Comparison of ENCODE assay signal across 25 cellular contexts in the genomic region with DNA sequence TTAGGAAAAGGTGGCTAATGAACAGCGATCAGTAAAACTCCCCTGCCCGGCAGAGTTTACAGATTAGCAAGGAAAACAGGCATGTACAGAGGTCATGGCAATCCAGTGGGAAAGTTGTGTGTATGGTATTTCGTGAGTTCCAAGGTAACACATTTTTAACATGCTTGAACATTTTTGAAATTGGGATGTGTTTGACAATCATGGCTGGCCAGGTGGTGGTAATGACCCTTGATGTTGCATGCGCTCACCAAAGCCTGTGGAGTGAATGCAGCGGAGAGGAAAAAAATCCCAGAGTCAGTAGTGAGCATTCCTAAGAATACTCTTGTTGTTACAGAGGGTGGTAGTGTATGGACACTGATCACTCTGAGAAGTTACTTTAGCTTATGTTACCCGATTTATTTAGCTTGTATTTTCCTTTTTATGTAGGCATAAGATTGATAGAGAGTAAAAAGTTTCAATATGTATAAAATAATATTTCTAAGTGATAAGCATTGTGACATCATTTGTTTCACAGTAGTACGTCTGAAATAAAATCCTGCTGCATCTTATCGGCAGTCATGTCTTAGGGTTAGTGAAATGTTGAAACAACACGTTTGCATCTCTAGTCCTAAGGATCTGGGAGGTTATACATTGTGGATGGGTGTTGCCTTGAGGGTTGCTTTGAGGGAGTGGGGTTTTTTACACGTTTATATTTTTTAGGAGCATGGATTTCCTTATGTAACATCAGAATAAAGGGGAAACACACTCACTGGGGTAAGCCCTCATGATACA. TPM values are rescaled to one million over a fixed set of nuclear protein-coding genes. Genes with fewer than 3 reads are reported as not detected.
DNase-seq lines count a peak whose midpoint lies in the region; ATAC-seq and TF ChIP-seq lines count a peak whose summit lies in the region.
"Had no signal": no experiment of that assay in that cellular context is flagged by ENCODE, and none has a peak within 500 bp of the region (broad histone marks: within the 10 kb centered on the region; RNA-seq: fewer than 3 reads in every experiment).

No MANE protein-coding gene starts in this region.

- H3K18ac ChIP-seq in H9 (ENCODE audit: insufficient read length, low read depth, low read length), result no peak overlapping the region

- peaks cover 33% of the 10 kb centered on the region for H3K36me3 Mint-ChIP-seq in Calu3 (ENCODE audit: insufficient read depth, unreplicated experiment)
- H3K36me3 Mint-ChIP-seq in WTC11, result peaks cover 4% of the 10 kb centered on the region; the same call in 1 of the 2 replicates
- peaks cover 4 to 9% (median 4%) of the 10 kb centered on the region in 3 experiments; a peak in 6 of 7 replicates for H3K36me3 Mint-ChIP-seq in H9 (ENCODE audit: insufficient read depth in 1 of 3, low read depth in 3 of 3)
- H3K36me3 Mint-ChIP-seq: CD4-positive, CD25-positive, alpha-beta regulatory T cell; stimulated activated effector memory CD8-positive, alpha-beta T cell treated with anti-CD3 and anti-CD28 coated beads, Interleukin-12 subunit alpha, Interleukin-12 subunit beta, amount 100 ng/mL, for 72 hours had no signal

- H4K8ac ChIP-seq in H9 (replicated peaks; ENCODE audit: insufficient read length, low read depth, low read length), result no peak overlapping the region

- peaks cover 0 to 2% (median 0%) of the 10 kb centered on the region in 4 donors for H3K36me3 ChIP-seq in liver (ENCODE audit: control insufficient read depth in 4 of 4, insufficient read depth in 3 of 4, low read depth in 1 of 4, low read length in 3 of 4)
- H3K36me3 ChIP-seq in psoas muscle (ENCODE audit: insufficient read depth in 1 of 2, low read depth in 1 of 2), result no peaks in the 10 kb centered on the region
- H3K36me3 ChIP-seq: adrenal gland, Peyer's patch, thoracic aorta had no signal

- WGBS in liver, result 73% methylated on average over 10 of the region's 10 CpGs
- 67 to 83% (median 67%) methylated on average over 10 of the region's 10 CpGs for WGBS in psoas muscle, 3 donors
- no CpG with 5 or more reads among the region's 10 CpGs for WGBS in H9 (ENCODE audit: extremely low coverage, insufficient read length, low lambda C conversion rate)

- no peak overlapping the region for H2BK15ac ChIP-seq in H9 (ENCODE audit: low read depth, low read length)

- intact Hi-C loops in Calu3 (cut with micrococcal nuclease; ENCODE audit: unreplicated experiment) (loop anchor here (10.0 kb wide), 1 partner anchor 202 kb away; no protein-coding TSS in a partner anchor), psoas muscle (cut with DNase I) (no loop called here)

- H2BK12ac ChIP-seq in H9 (ENCODE audit: insufficient read length, low read depth, low read length), result no peak overlapping the region

- TF ChIP-seq RAD21 in liver (IDR thresholded peaks at IDR 0.05), result no peak

- ATAC-seq in WTC11 (no peak), psoas muscle (no peak), HG03342 (IDR thresholded peaks at IDR 0.05; ENCODE audit: unreplicated experiment) (no peak)
- ATAC-seq: stimulated activated effector memory CD8-positive, alpha-beta T cell treated with anti-CD3 and anti-CD28 coated beads, Interleukin-12 subunit alpha, Interleukin-12 subunit beta, amount 100 ng/mL, for 72 hours; T-helper 17 cell had no signal

- POLR2A ChIA-PET in WTC11 (lab: Charles Lee), result no interaction called here

- H3K4me3 ChIP-seq in liver (ENCODE audit: low read depth in 1 of 3, low read length in 3 of 3), result no peak overlapping the region
- H3K4me3 ChIP-seq in psoas muscle, result no peak overlapping the region
- H3K4me3 ChIP-seq: adrenal gland, GM23248, Peyer's patch, SJSA1, thoracic aorta had no signal

- H3K27me3 ChIP-seq in liver (ENCODE audit: control insufficient read depth in 4 of 4, insufficient read depth in 4 of 4, low read length in 3 of 4) (no peaks in the 10 kb centered on the region), psoas muscle (ENCODE audit: insufficient read depth in 3 of 3, low read length in 2 of 3) (no peaks in the 10 kb centered on the region), H9 (ENCODE audit: insufficient read depth, low read length) (peaks cover 10% of the 10 kb centered on the region; the same call in 1 of the 2 replicates)
- H3K27me3 ChIP-seq: adrenal gland, Peyer's patch, SJSA1 had no signal

- H3K4me1 ChIP-seq in liver (ENCODE audit: control insufficient read depth in 4 of 4, insufficient read depth in 4 of 4, low read length in 3 of 4) (peaks cover 9 to 33% (median 13%) of the 10 kb centered on the region in 4 donors), psoas muscle (peaks cover 92% of the 10 kb centered on the region), H9 (ENCODE audit: insufficient read depth, low read length) (peaks cover 47% of the 10 kb centered on the region)

- H4K5ac ChIP-seq in H9 (ENCODE audit: insufficient read length, low read depth, low read length), result no peak overlapping the region

- H2BK120ac ChIP-seq in H9 (ENCODE audit: low read depth, low read length, poor library complexity, severe bottlenecking), result no peak overlapping the region

- H3K9ac ChIP-seq in liver (ENCODE audit: low read depth in 1 of 2, low read length in 2 of 2) (peak overlapping the region in 1 of 2 donors; percentile 10), H9 (ENCODE audit: extremely low read depth, insufficient read length, low read length) (no peak overlapping the region)
- H3K9ac ChIP-seq: GM23248 had no signal

- H3K9me3 Mint-ChIP-seq in Calu3 (ENCODE audit: low read depth, unreplicated experiment), result no peaks in the 10 kb centered on the region
- no peaks in the 10 kb centered on the region for H3K9me3 Mint-ChIP-seq in WTC11
- no peaks in the 10 kb centered on the region for H3K9me3 Mint-ChIP-seq in H9
- H3K9me3 Mint-ChIP-seq: stimulated activated effector memory CD8-positive, alpha-beta T cell treated with anti-CD3 and anti-CD28 coated beads, Interleukin-12 subunit alpha, Interleukin-12 subunit beta, amount 100 ng/mL, for 72 hours had no signal

- H3K79me2 ChIP-seq in H9 (ENCODE audit: insufficient read depth, low read length), result peaks cover 34% of the 10 kb centered on the region; the same call in 1 of the 2 replicates

- H3K4me3 Mint-ChIP-seq in Calu3 (ENCODE audit: low read depth, unreplicated experiment), result peak overlapping the region; percentile 6
- 0 out of 2 replicates have a peak overlapping the region, but pooled peaks have one; percentile 20 for H3K4me3 Mint-ChIP-seq in WTC11
- H3K4me3 Mint-ChIP-seq in H9, result peak overlapping the region in 1 of 2 experiments; percentile 34; a peak in 2 of 5 replicates
- H3K4me3 Mint-ChIP-seq: CD4-positive, CD25-positive, alpha-beta regulatory T cell; stimulated activated effector memory CD8-positive, alpha-beta T cell treated with anti-CD3 and anti-CD28 coated beads, Interleukin-12 subunit alpha, Interleukin-12 subunit beta, amount 100 ng/mL, for 72 hours; T-helper 17 cell had no signal

- H3K23me2 ChIP-seq in H9 (ENCODE audit: insufficient read length, low read depth, low read length, poor library complexity, severe bottlenecking), result no peaks in the 10 kb centered on the region

- H3K9me3 ChIP-seq in liver (ENCODE audit: control insufficient read depth in 4 of 4, low read length in 3 of 4) (no peaks in the 10 kb centered on the region), psoas muscle (no peaks in the 10 kb centered on the region), H9 (ENCODE audit: control insufficient read depth, low read depth, low read length) (no peaks in the 10 kb centered on the region)
- H3K9me3 ChIP-seq: adrenal gland, Peyer's patch, SJSA1, thoracic aorta had no signal

- no peak overlapping the region for H3K4ac ChIP-seq in H9 (ENCODE audit: low read depth, low read length)

- H3K4me1 Mint-ChIP-seq in Calu3 (ENCODE audit: low read depth, unreplicated experiment) (peaks cover 91% of the 10 kb centered on the region), WTC11 (peaks cover 98% of the 10 kb centered on the region), H9 (peaks cover 93 to 95% of the 10 kb centered on the region in 2 experiments)
- H3K4me1 Mint-ChIP-seq: stimulated activated effector memory CD8-positive, alpha-beta T cell treated with anti-CD3 and anti-CD28 coated beads, Interleukin-12 subunit alpha, Interleukin-12 subunit beta, amount 100 ng/mL, for 72 hours had no signal

- H3K27ac Mint-ChIP-seq in Calu3 (ENCODE audit: unreplicated experiment) (peak overlapping the region; percentile 28), WTC11 (no peak overlapping the region), H9 (peak overlapping the region in 1 of 3 experiments; percentile 98; a peak in 3 of 7 replicates)
- H3K27ac Mint-ChIP-seq: CD4-positive, CD25-positive, alpha-beta regulatory T cell; stimulated activated effector memory CD8-positive, alpha-beta T cell treated with anti-CD3 and anti-CD28 coated beads, Interleukin-12 subunit alpha, Interleukin-12 subunit beta, amount 100 ng/mL, for 72 hours; T-helper 17 cell had no signal

- TF ChIP-seq CTCF in Calu3 (IDR thresholded peaks at IDR 0.05; ENCODE audit: unreplicated experiment), result no peak
- TF ChIP-seq CTCF in WTC11 (IDR thresholded peaks at IDR 0.05), result no peak
- TF ChIP-seq CTCF in liver (IDR thresholded peaks at IDR 0.05; ENCODE audit: low read depth, low read length, missing input control), result no peak
- no peak for TF ChIP-seq CTCF in psoas muscle (IDR thresholded peaks at IDR 0.05)
- TF ChIP-seq CTCF in H9 (conservative IDR thresholded peaks at IDR 0.05), result no peak

- no peak overlapping the region for H2AK5ac ChIP-seq in H9 (ENCODE audit: insufficient read length, low read length)

- no TSS peak for BruUV-seq in Calu3 (replicated peaks; lab: Mats Ljungman, UMichigan)

- peaks cover 4% of the 10 kb centered on the region for H3K79me1 ChIP-seq in H9 (ENCODE audit: insufficient read depth, low read depth, low read length, poor library complexity, severe bottlenecking)

- no peak overlapping the region for H3K4me2 ChIP-seq in H9 (ENCODE audit: insufficient read depth, insufficient read length, low read length)

- no peaks in the 10 kb centered on the region for H4K20me1 ChIP-seq in H9 (ENCODE audit: control insufficient read depth, insufficient read depth, insufficient read length)

- H3K27me3 Mint-ChIP-seq in Calu3 (ENCODE audit: unreplicated experiment) (no peaks in the 10 kb centered on the region), WTC11 (ENCODE audit: low read depth) (peaks cover 28% of the 10 kb centered on the region), H9 (ENCODE audit: low read depth) (peaks cover 65% of the 10 kb centered on the region)

- H4K91ac ChIP-seq in H9 (ENCODE audit: insufficient read length, low read depth, low read length), result no peak overlapping the region

- DNase-seq in Calu3 (no peak), WTC11 (ENCODE audit: low spot score) (no peak), psoas muscle (no peak), DMS153 treated with DMSO at 0.1 percent for 48 hours (lab: John Stamatoyannopoulos, UW; ENCODE audit: unreplicated experiment) (no peak), nucleus accumbens (lab: John Stamatoyannopoulos, UW) (no peak), H9 (no peak)
- DNase-seq: activated CD4-positive, alpha-beta T cell treated with anti-CD3 and anti-CD28 coated beads, Interleukin-2, amount 50 U/mL, for 48 hours; activated T-cell treated with anti-CD3 and anti-CD28 coated beads for 4 hours; adrenal gland; caudate nucleus; CD4-positive, CD25-positive, alpha-beta regulatory T cell; GF-D8; GM23248; MV-4-11; NCI-H187; NCI-H345; Peyer's patch; T-helper 17 cell; WERI-Rb-1 had no signal

- no peak overlapping the region for H2AFZ ChIP-seq in H9 (ENCODE audit: low read length)
- H2AFZ ChIP-seq: GM23248 had no signal

- no peak overlapping the region for H3K14ac ChIP-seq in H9 (ENCODE audit: insufficient read depth, low read length)

- CTCF ChIA-PET in Calu3 (lab: Charles Lee), result no interaction called here
- CTCF ChIA-PET in WTC11 (lab: Charles Lee), result interaction anchor here (1.0 kb wide), 1 partner anchor 164 kb away, joined by 3 read pairs; no protein-coding TSS in a partner anchor

- no peak overlapping the region for H3T11ph ChIP-seq in H9 (ENCODE audit: low read length)

- H2BK20ac ChIP-seq in H9 (ENCODE audit: low read depth, low read length, poor library complexity, severe bottlenecking), result no peak overlapping the region

- H3K56ac ChIP-seq in H9 (ENCODE audit: insufficient read length, low read depth, low read length), result no peak overlapping the region

- H3K27ac ChIP-seq in liver (ENCODE audit: low read depth in 1 of 2, low read length in 2 of 2) (no peak overlapping the region), psoas muscle (peak overlapping the region; percentile 95), H9 (ENCODE audit: insufficient read length, low read depth, low read length) (no peak overlapping the region)
- H3K27ac ChIP-seq: adrenal gland, Peyer's patch, thoracic aorta, WERI-Rb-1 had no signal

- H3K23ac ChIP-seq in H9 (ENCODE audit: insufficient read length, low read depth, low read length), result no peak overlapping the region

- no peak overlapping the region for H2BK5ac ChIP-seq in H9 (ENCODE audit: insufficient read length, low read length)

RNA-seq across cellular contexts. Expression of gene TEAD1, which starts 8.7 kb away (rescaled TPM):
- total RNA-seq in Calu3 (2022), result 99.0 and 104 TPM in 2 replicates
- total RNA-seq in WTC11 (2021), result 58.9 to 79.9 TPM (median 62.0 TPM) in 3 replicates
- 10 to 100 TPM in 1 of 2 donors, 1 to 10 TPM in 1; 9.1 to 38.4 TPM for total RNA-seq in liver
- polyA plus RNA-seq in liver, result 10 to 100 TPM; 10.7 TPM
- 100 to 1,000 TPM; 111 to 178 (median 141) TPM for total RNA-seq in psoas muscle
- polyA plus RNA-seq in psoas muscle, result 100 to 1,000 TPM in 1 of 3 donors, 10 to 100 TPM in 2; 11.3 to 112 (median 19.6) TPM
- total RNA-seq in H9 (2021), result 75.1 and 76.8 TPM in 2 replicates
- total RNA-seq: mononuclear cell had no signal
- polyA plus RNA-seq: CD4-positive, CD25-positive, alpha-beta regulatory T cell had no signal
